In genomic region chr9:87554177-87554940, GRCh38 we compare ENCODE assay signal across 17 cellular contexts. TPM values are rescaled to one million over a fixed set of nuclear protein-coding genes. Genes with fewer than 3 reads are reported as not detected.
DNase-seq lines count a peak whose midpoint lies in the region; ATAC-seq, FAIRE-seq and TF ChIP-seq lines count a peak whose summit lies in the region.
"Had no signal": no experiment of that assay in that cellular context is flagged by ENCODE, and none has a peak within 500 bp of the region (broad histone marks: within the 10 kb centered on the region; RNA-seq: fewer than 3 reads in every experiment).

No MANE protein-coding gene starts in this region.

- ATAC-seq in pancreas = peak in 1 of 4 donors; percentile 7
- no peak for ATAC-seq in GM18907 (IDR thresholded peaks at IDR 0.05; ENCODE audit: unreplicated experiment)
- no peak for ATAC-seq in GM18502 (IDR thresholded peaks at IDR 0.05; ENCODE audit: poor library complexity, unreplicated experiment)
- ATAC-seq: activated CD8-positive, alpha-beta memory T cell treated with anti-CD3 and anti-CD28 coated beads, Interleukin-2, amount 10 ng/mL, durations not matched to agents 7 days and 5 days had no signal

- H3K27ac ChIP-seq in A673 (ENCODE audit: low read depth, low read length, poor library complexity, severe bottlenecking) (peak overlapping the region; percentile 27), pancreas (peak overlapping the region in 3 of 4 donors; percentile 3 to 50 (median 50))
- H3K27ac ChIP-seq: prostate gland had no signal

- intact Hi-C loops in A673 (cut with micrococcal nuclease; ENCODE audit: unreplicated experiment) (no loop called here), pancreas (cut with DNase I) (no loop called here)

- no peaks in the 10 kb centered on the region for H3K27me3 ChIP-seq in A673 (replicated peaks; ENCODE audit: insufficient read depth, low read depth, low read length, poor library complexity)
- no peaks in the 10 kb centered on the region for H3K27me3 ChIP-seq in pancreas

- CTCF ChIA-PET in A673 (lab: Charles Lee) = no interaction called here

- TF ChIP-seq POLR2A in NB4 (IDR thresholded peaks at IDR 0.05; ENCODE audit: extremely low read depth, insufficient read length) = no peak

- WGBS in pancreas, 2 donors = 87 to 88% methylated on average over 11 of the region's 11 CpGs

- peaks cover 47% of the 10 kb centered on the region for H3K4me1 ChIP-seq in A673 (ENCODE audit: insufficient read depth, low read length, poor library complexity, severe bottlenecking)
- peaks cover 0 to 17% (median 7%) of the 10 kb centered on the region in 3 donors for H3K4me1 ChIP-seq in pancreas
- H3K4me1 ChIP-seq: prostate gland had no signal

- no peak overlapping the region for H3K4me3 ChIP-seq in A673 (ENCODE audit: low read depth, low read length, poor library complexity, severe bottlenecking)
- H3K4me3 ChIP-seq in NB4 (ENCODE audit: low read depth, low read length) = no peak overlapping the region
- H3K4me3 ChIP-seq in pancreas = no peak overlapping the region
- H3K4me3 ChIP-seq: prostate gland had no signal

- peak; percentile 43 for DNase-seq in A673 (ENCODE audit: low spot score)
- peak; percentile 6 for DNase-seq in NB4 (ENCODE audit: low read depth)
- DNase-seq in fibroblast of gingiva (ENCODE audit: low read depth) = peak; percentile 43
- DNase-seq in pancreas = no peak
- DNase-seq in NCI-H187 treated with DMSO at 0.1 percent for 48 hours (lab: John Stamatoyannopoulos, UW) = no peak
- DNase-seq in NCI-H226 = no peak
- DNase-seq: activated B cell treated with CpG ODN at 0.5 μM for 24 hours; activated CD8-positive, alpha-beta memory T cell treated with anti-CD3 and anti-CD28 coated beads, Interleukin-2, amount 10 ng/mL, durations not matched to agents 7 days and 5 days; activated naive CD4-positive, alpha-beta T cell treated with anti-CD3 and anti-CD28 coated beads, Interleukin-2, amount 50 U/mL, for 16 hours; Calu3; foreskin melanocyte; midbrain; NCI-H510A treated with DMSO at 0.1 percent for 48 hours had no signal

- TF ChIP-seq CTCF in A673 (conservative IDR thresholded peaks at IDR 0.05; ENCODE audit: low read depth, low read length) (no peak), NB4 (IDR thresholded peaks at IDR 0.05; ENCODE audit: low read depth, low read length) (no peak), pancreas (IDR thresholded peaks at IDR 0.05) (no peak)

- POLR2A ChIA-PET in A673 (lab: Charles Lee; ENCODE audit: low non-redundant PET) = interaction anchor here (0.6 kb wide), 1 partner anchor 607 kb away, joined by 4 read pairs; no protein-coding TSS in a partner anchor

- FAIRE-seq in pancreas (lab: Jason Lieb, UNC) = no peak
- FAIRE-seq: RCC 7860 had no signal

- no TSS peak for BruUV-seq in A673 (replicated peaks; lab: Mats Ljungman, UMichigan)

- peaks cover 28% of the 10 kb centered on the region for H3K36me3 ChIP-seq in A673 (ENCODE audit: insufficient read depth, low read length, poor library complexity, severe bottlenecking)
- no peaks in the 10 kb centered on the region for H3K36me3 ChIP-seq in pancreas
- H3K36me3 ChIP-seq: prostate gland had no signal

- H3K9me3 ChIP-seq in A673 (ENCODE audit: low read depth, low read length, poor library complexity, severe bottlenecking) (no peaks in the 10 kb centered on the region), pancreas (no peaks in the 10 kb centered on the region)
- H3K9me3 ChIP-seq: prostate gland had no signal

RNA-seq across cellular contexts. Expression of gene DAPK1, which starts 56.7 kb away (rescaled TPM):
- total RNA-seq in A673 (2021) (380 and 386 TPM in 2 replicates), pancreas (10 to 100 TPM; 43.1 to 98.7 (median 48.9) TPM)
- 10 to 100 TPM; 29.1 to 31.8 TPM for polyA plus RNA-seq in pancreas

Comparison
In these comparisons a context has a peak if more than half of its experiments do, and no peak if none do; other contexts are left out.
1. DNase-seq: peak in A673 (single experiment), NB4 (single experiment) and fibroblast of gingiva (single experiment); none in pancreas (0 of 6), NCI-H187 treated with DMSO at 0.1 percent for 48 hours (single experiment) and NCI-H226 (single experiment).